Comparison of ENCODE assay signal across 8 cellular contexts in genomic region chr22:36481393-36482168, GRCh38. TPM values are rescaled to one million over a fixed set of nuclear protein-coding genes. Genes with fewer than 3 reads are reported as not detected.
DNase-seq lines count a peak whose midpoint lies in the region; ATAC-seq and TF ChIP-seq lines count a peak whose summit lies in the region.

TSS of gene TXN2 (minus strand) at chr22:36481640. CDS start at chr22:36480837, 803 bp downstream.

- peaks cover 5% of the 10 kb centered on the region for H3K9me2 ChIP-seq in GM23338 (ENCODE audit: insufficient read depth)

- DNase-seq in DND-41 (peak; percentile 97), GM23338 (ENCODE audit: low spot score) (peak; percentile 98), LNCaP clone FGC (ENCODE audit: low read depth) (peak; percentile 82), RWPE1 (ENCODE audit: low spot score) (peak; percentile 89), fibroblast of gingiva (ENCODE audit: low read depth) (peak; percentile 96)
- peak; percentile 91 to 99 (median 98) for DNase-seq in naive thymus-derived CD8-positive, alpha-beta T cell
- DNase-seq in stimulated activated naive CD4-positive, alpha-beta T cell (lab: John Stamatoyannopoulos, UW), result peak; percentile 93 to 97 (median 96)

- H3K4me3 Mint-ChIP-seq in GM23338, result peak within 1 kb of the TSS; percentile 92
- H3K4me3 Mint-ChIP-seq in activated T-helper 17 cell treated with anti-CD3 and anti-CD28 coated beads, Interleukin-2, amount 50 U/mL, for 72 hours, result peak within 1 kb of the TSS; percentile 92
- H3K4me3 Mint-ChIP-seq in naive thymus-derived CD8-positive, alpha-beta T cell, result peak within 1 kb of the TSS; percentile 91 to 98 (median 96)

- peaks cover 23% of the 10 kb centered on the region for H3K36me3 Mint-ChIP-seq in GM23338 (ENCODE audit: low read depth)
- peaks cover 52% of the 10 kb centered on the region for H3K36me3 Mint-ChIP-seq in activated T-helper 17 cell treated with anti-CD3 and anti-CD28 coated beads, Interleukin-2, amount 50 U/mL, for 72 hours (ENCODE audit: low read depth)
- peaks cover 0 to 38% (median 6%) of the 10 kb centered on the region in 3 donors for H3K36me3 Mint-ChIP-seq in naive thymus-derived CD8-positive, alpha-beta T cell

- H3K27me3 Mint-ChIP-seq in GM23338 (ENCODE audit: insufficient read depth, low read depth, poor library complexity), result peaks cover 35% of the 10 kb centered on the region
- no peaks in the 10 kb centered on the region for H3K27me3 Mint-ChIP-seq in activated T-helper 17 cell treated with anti-CD3 and anti-CD28 coated beads, Interleukin-2, amount 50 U/mL, for 72 hours
- H3K27me3 Mint-ChIP-seq in naive thymus-derived CD8-positive, alpha-beta T cell, result no peaks in the 10 kb centered on the region

- peaks cover 15% of the 10 kb centered on the region; the same call in 2 of the 3 replicates for H3K9me3 Mint-ChIP-seq in GM23338
- no peaks in the 10 kb centered on the region for H3K9me3 Mint-ChIP-seq in activated T-helper 17 cell treated with anti-CD3 and anti-CD28 coated beads, Interleukin-2, amount 50 U/mL, for 72 hours
- no peaks in the 10 kb centered on the region for H3K9me3 Mint-ChIP-seq in naive thymus-derived CD8-positive, alpha-beta T cell

- H3F3A ChIP-seq in GM23338 (replicated peaks; ENCODE audit: low read depth), result 0 out of 2 replicates have a peak, but pooled peaks cover 13% of the 10 kb centered on the region

- H3K4me1 Mint-ChIP-seq in GM23338, result peaks cover 9% of the 10 kb centered on the region
- peaks cover 8% of the 10 kb centered on the region for H3K4me1 Mint-ChIP-seq in activated T-helper 17 cell treated with anti-CD3 and anti-CD28 coated beads, Interleukin-2, amount 50 U/mL, for 72 hours
- peaks cover 17 to 33% (median 21%) of the 10 kb centered on the region in 4 donors for H3K4me1 Mint-ChIP-seq in naive thymus-derived CD8-positive, alpha-beta T cell

- no peaks in the 10 kb centered on the region for H3K9me3 ChIP-seq in DND-41 (ENCODE audit: insufficient read depth, low read length, severe bottlenecking)

- peak within 1 kb of the TSS; percentile 99 for H3K27ac Mint-ChIP-seq in GM23338
- peak within 1 kb of the TSS; percentile 93 for H3K27ac Mint-ChIP-seq in activated T-helper 17 cell treated with anti-CD3 and anti-CD28 coated beads, Interleukin-2, amount 50 U/mL, for 72 hours
- peak within 1 kb of the TSS; percentile 90 to 99 (median 97) for H3K27ac Mint-ChIP-seq in naive thymus-derived CD8-positive, alpha-beta T cell

- H4K20me1 ChIP-seq in DND-41 (ENCODE audit: insufficient read depth, low read length) (no peaks in the 10 kb centered on the region), GM23338 (replicated peaks; ENCODE audit: insufficient read depth) (no peaks in the 10 kb centered on the region; the same call in 1 of the 2 replicates)

- peak; percentile 85 for ATAC-seq in DND-41 (ENCODE audit: insufficient read depth, low read depth)
- peak; percentile 92 for ATAC-seq in GM23338
- ATAC-seq in activated T-helper 17 cell treated with anti-CD3 and anti-CD28 coated beads, Interleukin-2, amount 50 U/mL, for 72 hours (replicated peaks), result peak; percentile 95
- peak; percentile 89 for ATAC-seq in naive thymus-derived CD8-positive, alpha-beta T cell

- TF ChIP-seq CTCF in DND-41 (IDR thresholded peaks at IDR 0.05; ENCODE audit: borderline replicate concordance, extremely low read depth, low read length, poor library complexity, severe bottlenecking), result no peak
- TF ChIP-seq CTCF in GM23338 (conservative IDR thresholded peaks at IDR 0.05; ENCODE audit: low read depth in 2 of 2), result no peak
- TF ChIP-seq CTCF in LNCaP clone FGC (IDR thresholded peaks at IDR 0.05; ENCODE audit: control insufficient read depth, extremely low read depth, insufficient read depth), result no peak
- TF ChIP-seq CTCF in RWPE1 (conservative IDR thresholded peaks at IDR 0.05; ENCODE audit: low read depth), result no peak

- POLR2A ChIA-PET in RWPE1 (lab: Yijun Ruan, JAX; ENCODE audit: low non-redundant PET), result no interaction called here
- POLR2A ChIA-PET in naive thymus-derived CD8-positive, alpha-beta T cell (lab: Charles Lee), result interaction anchor here (0.7 to 2.9 kb wide), 31 partner anchors 10 to 323 kb away, joined by 3 to 28 read pairs (median 4); partner anchors contain the start of genes APOL2, EIF3D, FOXRED2 and MYH9

- H2AFZ ChIP-seq in DND-41 (ENCODE audit: low read depth, low read length), result peak within 1 kb of the TSS; percentile 95
- H2AFZ ChIP-seq in GM23338, result peak within 1 kb of the TSS; percentile 60

- H3K9ac ChIP-seq in DND-41 (ENCODE audit: low read depth, low read length), result peak within 1 kb of the TSS; percentile 92

- H3K36me3 ChIP-seq in DND-41 (ENCODE audit: insufficient read depth, low read length), result peaks cover 46% of the 10 kb centered on the region
- no peaks in the 10 kb centered on the region for H3K36me3 ChIP-seq in GM23338 (ENCODE audit: insufficient read depth)

- H3K27me3 ChIP-seq in DND-41 (ENCODE audit: insufficient read depth, low read length, poor library complexity) (no peaks in the 10 kb centered on the region), GM23338 (ENCODE audit: insufficient read depth) (peaks cover 9% of the 10 kb centered on the region)

- peak within 1 kb of the TSS; percentile 94 for H3K4me2 ChIP-seq in DND-41 (ENCODE audit: insufficient read depth, low read length)
- peak within 1 kb of the TSS; percentile 85 for H3K4me2 ChIP-seq in GM23338

- H3K79me2 ChIP-seq in DND-41 (ENCODE audit: insufficient read depth, low read length), result peaks cover 25% of the 10 kb centered on the region
- no peaks in the 10 kb centered on the region; the same call in 1 of the 2 replicates for H3K79me2 ChIP-seq in GM23338 (replicated peaks; ENCODE audit: insufficient read depth)

- H3K27ac ChIP-seq in DND-41 (ENCODE audit: low read length) (peak within 1 kb of the TSS; percentile 96), GM23338 (ENCODE audit: low read depth) (peak within 1 kb of the TSS; percentile 99), RWPE1 (peak within 1 kb of the TSS; percentile 97)

- H3K4me3 ChIP-seq in DND-41 (ENCODE audit: low read depth in 1 of 2, low read length in 2 of 2) (peak within 1 kb of the TSS; percentile 96), GM23338 (peak within 1 kb of the TSS; percentile 84), LNCaP clone FGC (ENCODE audit: low read depth, low read length) (peak within 1 kb of the TSS; percentile 79)

- H3K4me1 ChIP-seq in DND-41 (ENCODE audit: insufficient read depth, low read length) (peaks cover 33% of the 10 kb centered on the region), GM23338 (ENCODE audit: insufficient read depth) (peaks cover 9% of the 10 kb centered on the region; the same call in 1 of the 2 replicates)

- CTCF ChIA-PET in RWPE1 (lab: Yijun Ruan, JAX), result interaction anchor here (1.1 kb wide), 1 partner anchor 11 kb away, joined by 3 read pairs; no protein-coding TSS in a partner anchor

TF ChIP-seq in GM23338, 12 proteins besides CTCF, POLR2A, EP300 and RAD21 (continues in another document):
- no peak for TF ChIP-seq NANOG (IDR thresholded peaks at IDR 0.05; ENCODE audit: borderline replicate concordance)
- TF ChIP-seq ZNF331 (CRISPR knock-in tag; IDR thresholded peaks at IDR 0.05; ENCODE audit: low read depth), result no peak
- no peak for TF ChIP-seq EZH2 (IDR thresholded peaks at IDR 0.05; ENCODE audit: low read depth, unreplicated experiment)
- peak; percentile 60 for TF ChIP-seq POLR2AphosphoS5 (IDR thresholded peaks at IDR 0.05; ENCODE audit: low read depth)

RNA-seq across cellular contexts. Expression of gene TXN2, which starts in this region (rescaled TPM):
- 21.6 and 23.0 TPM in 2 replicates for total RNA-seq in GM23338 (2014; rRNA removed; shearing (Covaris generic))
- 50.3 and 55.6 TPM in 2 replicates for polyA plus RNA-seq in GM23338 (2016; fragmentation: Nextera tagmentation; extraction: Ambion mirVana)
- 100 to 1,000 TPM in 1 of 2 donors, 10 to 100 TPM in 1; 87.9 to 114 TPM for total RNA-seq in activated T-helper 17 cell treated with anti-CD3 and anti-CD28 coated beads, Interleukin-2, amount 50 U/mL, for 72 hours
- total RNA-seq in naive thymus-derived CD8-positive, alpha-beta T cell, result 10 to 100 TPM; 40.8 to 43.4 TPM
- 100 to 1,000 TPM; 145 to 158 (median 157) TPM for polyA plus RNA-seq in naive thymus-derived CD8-positive, alpha-beta T cell

Comparison
In these comparisons a context has a peak if more than half of its experiments do, and no peak if none do; other contexts are left out.
1. Peak in every context shown above with its lines: DNase-seq, ATAC-seq, H3K4me3 ChIP-seq and H3K27ac ChIP-seq.